ENCODE assay signal across 24 cellular contexts in the genomic region with DNA sequence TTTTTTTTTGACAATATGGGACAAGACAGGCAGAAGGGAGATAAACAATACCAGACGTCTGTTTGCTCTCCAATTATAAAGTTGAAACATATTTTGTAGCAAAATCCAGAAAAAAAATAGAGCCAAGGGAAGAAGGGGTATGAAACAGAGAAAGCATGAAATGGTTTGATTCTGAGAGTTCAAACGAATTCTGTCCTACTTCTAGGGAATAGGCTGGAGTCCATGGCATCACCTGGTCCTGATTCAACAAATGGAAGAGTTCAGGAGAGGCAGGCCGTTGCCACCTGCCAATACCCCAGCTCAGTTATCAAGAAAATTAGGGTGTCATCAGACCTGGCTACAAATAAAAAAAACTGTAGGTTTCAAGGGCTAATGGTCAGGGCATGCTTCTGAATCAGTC.
"Had no signal": no experiment of that assay in that cellular context is flagged by ENCODE, and none has a peak within 500 bp of the region (broad histone marks: within the 10 kb centered on the region; RNA-seq: fewer than 3 reads in every experiment).

No MANE protein-coding gene starts in this region.

- H3K9me3 Mint-ChIP-seq: dendritic cell treated with granulocyte-macrophage colony-stimulating factor and Interleukin-4, amounts not matched to agents 40 ng/mL and 50 ng/mL, for 4 days; nephron; neural progenitor cell had no signal

- DNase-seq: colonic mucosa; effector CD8-positive, alpha-beta T cell; foreskin keratinocyte; heart left ventricle; left cardiac atrium; left lung; mesenchymal stem cell; midbrain; naive thymus-derived CD4-positive, alpha-beta T cell; psoas muscle; right cardiac atrium; spleen; stimulated activated CD4-positive, alpha-beta T cell treated with anti-CD3 and anti-CD28 coated beads, Interleukin-4, amount 100 ng/mL, for 4 hours; stimulated activated naive CD4-positive, alpha-beta T cell treated with Interleukin-2 at 50 U/mL for 16 hours; stomach; tibial artery; upper lobe of left lung had no signal

- H3K27ac ChIP-seq: colonic mucosa, esophagus muscularis mucosa, foreskin keratinocyte, gastroesophageal sphincter, heart left ventricle, hepatocyte, left lung, neural progenitor cell, psoas muscle, skin epidermis, spleen, stomach, tibial artery, upper lobe of left lung had no signal

- H3K27me3 Mint-ChIP-seq: dendritic cell treated with granulocyte-macrophage colony-stimulating factor and Interleukin-4, amounts not matched to agents 40 ng/mL and 50 ng/mL, for 4 days; naive thymus-derived CD4-positive, alpha-beta T cell had no signal

- ATAC-seq: foreskin keratinocyte; gastroesophageal sphincter; heart left ventricle; left cardiac atrium; left lung; naive thymus-derived CD4-positive, alpha-beta T cell; psoas muscle; right cardiac atrium had no signal

- H3K4me3 Mint-ChIP-seq: dendritic cell treated with granulocyte-macrophage colony-stimulating factor and Interleukin-4, amounts not matched to agents 40 ng/mL and 50 ng/mL, for 4 days; naive thymus-derived CD4-positive, alpha-beta T cell; nephron; neural progenitor cell had no signal

- H3K27me3 ChIP-seq: colonic mucosa, esophagus muscularis mucosa, foreskin keratinocyte, gastroesophageal sphincter, heart left ventricle, hepatocyte, left lung, neural progenitor cell, spleen, stomach, tibial artery, upper lobe of left lung had no signal

- H3K9me3 ChIP-seq: colonic mucosa, esophagus muscularis mucosa, gastroesophageal sphincter, heart left ventricle, left lung, psoas muscle, spleen, stomach, tibial artery, upper lobe of left lung had no signal

- H2AFZ ChIP-seq: hepatocyte, neural progenitor cell had no signal

- H3K4me1 ChIP-seq: colonic mucosa, left lung, psoas muscle, tibial artery, upper lobe of left lung had no signal

- H3K4me3 ChIP-seq: colonic mucosa, esophagus muscularis mucosa, gastroesophageal sphincter, heart left ventricle, hepatocyte, left lung, neural progenitor cell, psoas muscle, skin epidermis, spleen, stomach, tibial artery, upper lobe of left lung had no signal

- H3K27ac Mint-ChIP-seq: dendritic cell treated with granulocyte-macrophage colony-stimulating factor and Interleukin-4, amounts not matched to agents 40 ng/mL and 50 ng/mL, for 4 days; nephron; neural progenitor cell had no signal

- H3K4me2 ChIP-seq: hepatocyte, neural progenitor cell had no signal
